ENCODE assay signal across 26 cellular contexts in the genomic region with DNA sequence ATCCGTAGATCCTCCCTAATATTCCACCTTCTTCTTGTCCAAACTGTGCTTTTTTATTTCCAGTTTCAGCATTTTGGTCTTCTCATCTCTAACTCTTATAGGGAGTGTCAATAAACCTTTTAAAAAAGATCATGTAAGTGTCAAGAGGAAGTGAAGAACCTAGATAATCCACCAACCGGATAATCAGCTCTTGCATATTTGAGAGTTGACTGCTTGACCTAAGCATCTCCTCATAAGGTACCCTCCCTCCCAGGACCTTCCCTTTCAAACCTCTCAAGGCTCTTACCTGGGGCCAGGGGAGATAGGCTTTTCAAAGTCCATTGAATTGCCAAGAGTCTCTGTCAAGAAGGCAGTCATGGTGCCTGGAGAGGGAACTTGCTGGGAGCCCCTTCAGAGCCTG. TPM values are rescaled to one million over a fixed set of nuclear protein-coding genes. Genes with fewer than 3 reads are reported as not detected.
DNase-seq lines count a peak whose midpoint lies in the region; ATAC-seq and TF ChIP-seq lines count a peak whose summit lies in the region.
"Had no signal": no experiment of that assay in that cellular context is flagged by ENCODE, and none has a peak within 500 bp of the region (broad histone marks: within the 10 kb centered on the region; RNA-seq: fewer than 3 reads in every experiment).

No MANE protein-coding gene starts in this region.

- TF ChIP-seq EP300 in transverse colon (IDR thresholded peaks at IDR 0.05; ENCODE audit: low read depth), result no peak

- H3K36me3 ChIP-seq in mucosa of rectum (ENCODE audit: control insufficient read depth in 2 of 2, insufficient read depth in 2 of 2, low read length in 2 of 2) (no peaks in the 10 kb centered on the region), transverse colon (no peaks in the 10 kb centered on the region)
- H3K36me3 ChIP-seq: right atrium auricular region, SJCRH30, spleen had no signal

- H3K4me3 ChIP-seq in mucosa of rectum (ENCODE audit: low read length in 2 of 2) (peak overlapping the region; percentile 44 to 70), transverse colon (peak overlapping the region in 2 of 4 donors; percentile 46 to 53)
- H3K4me3 ChIP-seq: right atrium auricular region, SJCRH30, spleen had no signal

- POLR2A ChIA-PET in T-cell (lab: Charles Lee), result no interaction called here

- no peaks in the 10 kb centered on the region for H3K27me3 Mint-ChIP-seq in dendritic cell treated with granulocyte-macrophage colony-stimulating factor and Interleukin-4, amounts not matched to agents 40 ng/mL and 50 ng/mL, for 4 days
- peaks cover 38 to 59% of the 10 kb centered on the region in 2 donors for H3K27me3 Mint-ChIP-seq in natural killer cell treated with Interleukin-12 subunit alpha and Interleukin-12 subunit beta and Interleukin-15 and Interleukin-18, amount 100 ng/mL, for 72 hours
- peaks cover 17 to 18% of the 10 kb centered on the region in 2 donors for H3K27me3 Mint-ChIP-seq in T-cell

- peak overlapping the region; percentile 74 to 81 for H3K27ac ChIP-seq in mucosa of rectum (ENCODE audit: low read depth in 2 of 2, low read length in 2 of 2)
- peak overlapping the region; percentile 63 to 87 (median 76) for H3K27ac ChIP-seq in transverse colon
- H3K27ac ChIP-seq: right atrium auricular region, SJCRH30, spleen had no signal

- no peak for TF ChIP-seq CTCF in transverse colon (IDR thresholded peaks at IDR 0.05)

- H3K9me3 Mint-ChIP-seq in dendritic cell treated with granulocyte-macrophage colony-stimulating factor and Interleukin-4, amounts not matched to agents 40 ng/mL and 50 ng/mL, for 4 days, result no peaks in the 10 kb centered on the region
- no peaks in the 10 kb centered on the region for H3K9me3 Mint-ChIP-seq in natural killer cell treated with Interleukin-12 subunit alpha and Interleukin-12 subunit beta and Interleukin-15 and Interleukin-18, amount 100 ng/mL, for 72 hours
- H3K9me3 Mint-ChIP-seq in T-cell, result no peaks in the 10 kb centered on the region
- H3K9me3 Mint-ChIP-seq: activated naive CD8-positive, alpha-beta T cell treated with anti-CD3 and anti-CD28 coated beads, Interleukin-2, amount 50 U/mL, for 24 hours; CD8-positive, alpha-beta T cell had no signal

- peaks cover 12 to 14% of the 10 kb centered on the region in 2 donors for H3K4me1 ChIP-seq in mucosa of rectum (ENCODE audit: control insufficient read depth in 2 of 2, insufficient read depth in 2 of 2, low read length in 2 of 2)
- H3K4me1 ChIP-seq in transverse colon, result peaks cover 0 to 11% (median 2%) of the 10 kb centered on the region in 4 donors
- H3K4me1 ChIP-seq: SJCRH30 had no signal

- H3K9me3 ChIP-seq in mucosa of rectum (ENCODE audit: control insufficient read depth in 2 of 2, low read length in 2 of 2), result no peaks in the 10 kb centered on the region
- H3K9me3 ChIP-seq in transverse colon, result no peaks in the 10 kb centered on the region
- H3K9me3 ChIP-seq: right atrium auricular region, SJCRH30, spleen had no signal

- TF ChIP-seq POLR2A in transverse colon (IDR thresholded peaks at IDR 0.05), result no peak

- peaks cover 21% of the 10 kb centered on the region for H3K36me3 Mint-ChIP-seq in dendritic cell treated with granulocyte-macrophage colony-stimulating factor and Interleukin-4, amounts not matched to agents 40 ng/mL and 50 ng/mL, for 4 days (ENCODE audit: low read depth)
- H3K36me3 Mint-ChIP-seq in natural killer cell treated with Interleukin-12 subunit alpha and Interleukin-12 subunit beta and Interleukin-15 and Interleukin-18, amount 100 ng/mL, for 72 hours, result no peaks in the 10 kb centered on the region
- no peaks in the 10 kb centered on the region for H3K36me3 Mint-ChIP-seq in T-cell
- H3K36me3 Mint-ChIP-seq: CD8-positive, alpha-beta T cell had no signal

- H3K9ac ChIP-seq in mucosa of rectum (ENCODE audit: low read depth in 1 of 2, low read length in 2 of 2), result peak overlapping the region in 1 of 2 donors; percentile 44

- 57 to 79% methylated on average over 1 to 2 of the region's 2 CpGs for WGBS in transverse colon (ENCODE audit: low coverage in 1 of 2), 2 donors

- H3K27me3 ChIP-seq in mucosa of rectum (ENCODE audit: control insufficient read depth in 2 of 2, insufficient read depth in 2 of 2, low read length in 2 of 2), result no peaks in the 10 kb centered on the region
- no peaks in the 10 kb centered on the region for H3K27me3 ChIP-seq in transverse colon
- H3K27me3 ChIP-seq: right atrium auricular region, SJCRH30 had no signal

- CTCF ChIA-PET in T-cell (lab: Charles Lee), result no interaction called here

- no peak overlapping the region for H3K4me3 Mint-ChIP-seq in dendritic cell treated with granulocyte-macrophage colony-stimulating factor and Interleukin-4, amounts not matched to agents 40 ng/mL and 50 ng/mL, for 4 days
- H3K4me3 Mint-ChIP-seq in natural killer cell treated with Interleukin-12 subunit alpha and Interleukin-12 subunit beta and Interleukin-15 and Interleukin-18, amount 100 ng/mL, for 72 hours, result no peak overlapping the region
- H3K4me3 Mint-ChIP-seq in T-cell, result no peak overlapping the region
- H3K4me3 Mint-ChIP-seq: activated naive CD8-positive, alpha-beta T cell treated with anti-CD3 and anti-CD28 coated beads, Interleukin-2, amount 50 U/mL, for 24 hours; CD8-positive, alpha-beta T cell had no signal

- peak overlapping the region; percentile 84 for H3K27ac Mint-ChIP-seq in dendritic cell treated with granulocyte-macrophage colony-stimulating factor and Interleukin-4, amounts not matched to agents 40 ng/mL and 50 ng/mL, for 4 days
- H3K27ac Mint-ChIP-seq in natural killer cell treated with Interleukin-12 subunit alpha and Interleukin-12 subunit beta and Interleukin-15 and Interleukin-18, amount 100 ng/mL, for 72 hours, result no peak overlapping the region
- no peak overlapping the region for H3K27ac Mint-ChIP-seq in T-cell
- H3K27ac Mint-ChIP-seq: activated naive CD8-positive, alpha-beta T cell treated with anti-CD3 and anti-CD28 coated beads, Interleukin-2, amount 50 U/mL, for 24 hours; CD8-positive, alpha-beta T cell had no signal

- DNase-seq in MV-4-11 (lab: John Stamatoyannopoulos, UW) (peak; percentile 6), transverse colon (no peak), T-cell (no peak)
- DNase-seq in natural killer cell treated with Interleukin-12 subunit alpha and Interleukin-12 subunit beta and Interleukin-15 and Interleukin-18, amount 100 ng/mL, for 72 hours (ENCODE audit: low spot score), result no peak
- DNase-seq: activated CD4-positive, alpha-beta T cell treated with anti-CD3 and anti-CD28 coated beads for 1 hour; activated gamma-delta T cell treated with Interleukin-2 at 50 U/mL for 16 hours; activated naive CD8-positive, alpha-beta T cell treated with anti-CD3 and anti-CD28 coated beads, Interleukin-2, amount 50 U/mL, for 24 hours; activated T-cell treated with anti-CD3 and anti-CD28 coated beads, Interleukin-2, amount 50 U/mL, for 1 hour; CD8-positive, alpha-beta T cell; effector CD8-positive, alpha-beta T cell; H7; KBM-7; kidney glomerular epithelial cell; NCI-H2171; nucleus accumbens; SJCRH30; spleen; stimulated activated CD4-positive, alpha-beta T cell treated with anti-CD3 and anti-CD28 coated beads, Interleukin-4, amount 100 ng/mL, for 24 hours; stimulated activated naive CD4-positive, alpha-beta T cell treated with Interleukin-2 at 50 U/mL for 16 hours had no signal

- H3K4me1 Mint-ChIP-seq in dendritic cell treated with granulocyte-macrophage colony-stimulating factor and Interleukin-4, amounts not matched to agents 40 ng/mL and 50 ng/mL, for 4 days (ENCODE audit: low read depth), result peaks cover 79% of the 10 kb centered on the region
- peaks cover 11 to 12% of the 10 kb centered on the region in 2 donors for H3K4me1 Mint-ChIP-seq in natural killer cell treated with Interleukin-12 subunit alpha and Interleukin-12 subunit beta and Interleukin-15 and Interleukin-18, amount 100 ng/mL, for 72 hours (ENCODE audit: low read depth in 2 of 2)
- H3K4me1 Mint-ChIP-seq in T-cell, result peaks cover 0 to 4% (median 0%) of the 10 kb centered on the region in 3 donors

- intact Hi-C loops in dendritic cell treated with granulocyte-macrophage colony-stimulating factor and Interleukin-4, amounts not matched to agents 40 ng/mL and 50 ng/mL, for 4 days (cut with micrococcal nuclease), result loop anchor here (2.0 kb wide), 1 partner anchor 15 kb away; no protein-coding TSS in a partner anchor
- intact Hi-C loops in transverse colon (cut with DNase I; ENCODE audit: low total_unique reads), result no loop called here

- no peak for ATAC-seq in natural killer cell treated with Interleukin-12 subunit alpha and Interleukin-12 subunit beta and Interleukin-15 and Interleukin-18, amount 100 ng/mL, for 72 hours
- no peak for ATAC-seq in T-cell (replicated peaks in 1 of 4)
- no peak for ATAC-seq in HG03139 (IDR thresholded peaks at IDR 0.05; ENCODE audit: unreplicated experiment)
- ATAC-seq: activated naive CD8-positive, alpha-beta T cell treated with anti-CD3 and anti-CD28 coated beads, Interleukin-2, amount 50 U/mL, for 24 hours; CD8-positive, alpha-beta T cell had no signal

- in situ Hi-C loops in transverse colon (cut with MboI; ENCODE audit: low pct_ligation_motif_present in 1 of 4, low pct_unique_long_range_greater_than_20kb in 1 of 4, low sequenced_read_pairs in 3 of 4), result no loop called here

RNA-seq across cellular contexts. Expression of a gene that starts 0.7 kb away (rescaled TPM):
- total RNA-seq in transverse colon (100 to 1,000 TPM; 206 to 406 (median 262) TPM), T-cell (under 1 TPM in 3 of 5 donors, not detected in 2; 0.30 to 0.47 (median 0.43) TPM)
- total RNA-seq in natural killer cell treated with Interleukin-12 subunit alpha and Interleukin-12 subunit beta and Interleukin-15 and Interleukin-18, amount 100 ng/mL, for 72 hours, result under 1 TPM in 1 of 2 donors, not detected in 1; 0.50 TPM
- total RNA-seq: CD8-positive, alpha-beta T cell; chondrocyte; glomerular endothelial cell; lung microvascular endothelial cell; SJCRH30 had no signal

Comparison
In these comparisons a context has a peak if more than half of its experiments do, and no peak if none do; other contexts are left out.
1. RNA of a gene that starts 0.7 kb away (total RNA-seq): 206 to 406 TPM in transverse colon; 0.50 TPM in natural killer cell treated with Interleukin-12 subunit alpha and Interleukin-12 subunit beta and Interleukin-15 and Interleukin-18, amount 100 ng/mL, for 72 hours and 0.30 to 0.47 TPM in T-cell; every median in the first group is over 100 times any median in the second.